18 cellular contexts compared by ENCODE assay signal in genomic region chr3:113805249-113805648, GRCh38. TPM values are rescaled to one million over a fixed set of nuclear protein-coding genes. Genes with fewer than 3 reads are reported as not detected.
"Had no signal": no experiment of that assay in that cellular context is flagged by ENCODE, and none has a peak within 500 bp of the region (broad histone marks: within the 10 kb centered on the region; RNA-seq: fewer than 3 reads in every experiment).

No MANE protein-coding gene starts in this region.

- ATAC-seq: K562, SK-N-SH treated with all-trans-retinoic acid at 6 μM for 48 hours had no signal

- H3K4me1 ChIP-seq: SJCRH30 had no signal

- DNase-seq: IMR-90, Kasumi-1, MM.1S, NCI-H1092 treated with DMSO at 0.1 percent for 48 hours, NCI-H1436 treated with DMSO at 0.1 percent for 48 hours, NCI-H1694, NCI-H187 treated with DMSO at 0.1 percent for 48 hours, NCI-H2029 treated with DMSO at 0.1 percent for 48 hours, NCI-H2171 treated with DMSO at 0.1 percent for 48 hours, NCI-H524, NCI-H526 treated with DMSO at 0.1 percent for 48 hours, NCI-H748 treated with DMSO at 0.1 percent for 48 hours, SHP77, SJCRH30 had no signal

- H3K27ac ChIP-seq: KMS-11, RWPE1, SJCRH30 had no signal

- H3K9me3 ChIP-seq: SJCRH30 had no signal

- H3K27me3 ChIP-seq: SJCRH30 had no signal

- FAIRE-seq: K562 had no signal

- H3K4me2 ChIP-seq: KMS-11 had no signal

- H3K9ac ChIP-seq: KMS-11 had no signal

- H3K4me3 ChIP-seq: K562, SJCRH30 had no signal

RNA-seq across cellular contexts. Expression of gene GRAMD1C, which starts 33.3 kb away (rescaled TPM):
- total RNA-seq: K562 had no signal
- polyA plus RNA-seq: K562 had no signal
